Comparison of ENCODE assay signal across 27 cellular contexts in the genomic region with DNA sequence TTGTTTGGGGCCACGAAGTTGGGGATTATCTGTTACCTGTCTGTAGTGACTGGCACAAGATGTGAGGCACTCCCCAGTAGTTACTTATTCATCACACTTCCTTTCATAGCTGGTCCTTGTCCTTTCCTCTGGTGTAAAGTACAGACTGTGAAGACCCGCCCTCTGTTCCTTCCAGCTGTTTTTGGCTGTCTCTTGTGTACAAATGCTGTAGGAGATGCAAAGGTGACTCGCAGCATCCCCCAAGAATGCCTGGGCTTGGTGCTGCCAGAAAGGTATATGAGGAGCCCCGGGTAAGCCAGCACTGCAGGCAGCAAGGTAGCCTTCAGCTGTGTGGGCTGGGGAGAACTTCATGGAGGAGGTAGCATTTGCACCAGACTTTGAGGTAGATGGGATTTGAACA.
"Had no signal": no experiment of that assay in that cellular context is flagged by ENCODE, and none has a peak within 500 bp of the region (broad histone marks: within the 10 kb centered on the region; RNA-seq: fewer than 3 reads in every experiment).

No MANE protein-coding gene starts in this region.

- H3K36me3 ChIP-seq: esophagus squamous epithelium, pancreas, right lobe of liver, thoracic aorta, upper lobe of right lung, uterus had no signal

- H3K4me3 ChIP-seq: coronary artery, esophagus squamous epithelium, heart right ventricle, pancreas, right lobe of liver, thoracic aorta, tibial nerve, upper lobe of right lung, uterus had no signal

- DNase-seq: dermis blood vessel endothelial cell; effector memory CD4-positive, alpha-beta T cell; esophagus squamous epithelium; foreskin melanocyte; glutamatergic neuron; heart right ventricle; hippocampal formation; immature natural killer cell; mesenchymal stem cell; midbrain; naive thymus-derived CD4-positive, alpha-beta T cell; nephron progenitor cell; occipital lobe; small intestine; stimulated activated CD4-positive, alpha-beta T cell treated with anti-CD3 and anti-CD28 coated beads, Interleukin-15, amount 100 ng/mL, for 24 hours; stimulated activated CD4-positive, alpha-beta T cell treated with anti-CD3 and anti-CD28 coated beads, Interleukin-2, amount 100 ng/mL, for 48 hours; stimulated activated naive B cell treated with anti-CD40 and anti-IgM and Interleukin-4, amounts not matched to agents 10 μg/mL and 1 μg/mL and 100 μg/mL, for 72 hours; upper lobe of right lung; uterus had no signal

- H3K27ac ChIP-seq: coronary artery, esophagus squamous epithelium, heart right ventricle, pancreas, right lobe of liver, thoracic aorta, tibial nerve, upper lobe of right lung, uterus had no signal

- H3K27ac Mint-ChIP-seq: naive thymus-derived CD4-positive, alpha-beta T cell; nephron progenitor cell; progenitor cell of endocrine pancreas; stimulated activated naive B cell treated with anti-CD40 and anti-IgM and Interleukin-4, amounts not matched to agents 10 μg/mL and 1 μg/mL and 100 μg/mL, for 72 hours; stimulated activated naive CD8-positive, alpha-beta T cell treated with anti-CD3 and anti-CD28 coated beads, Interleukin-15, Interleukin-2, amounts not matched to agents 100 ng/mL and 50 ng/mL, for 24 hours had no signal

- H3K4me1 Mint-ChIP-seq: immature natural killer cell; naive thymus-derived CD4-positive, alpha-beta T cell; nephron progenitor cell; stimulated activated naive B cell treated with anti-CD40 and anti-IgM and Interleukin-4, amounts not matched to agents 10 μg/mL and 1 μg/mL and 100 μg/mL, for 72 hours had no signal

- H3K4me1 ChIP-seq: esophagus squamous epithelium, heart right ventricle, pancreas, tibial nerve, upper lobe of right lung, uterus had no signal

- H3K27me3 Mint-ChIP-seq: naive thymus-derived CD4-positive, alpha-beta T cell; stimulated activated naive B cell treated with anti-CD40 and anti-IgM and Interleukin-4, amounts not matched to agents 10 μg/mL and 1 μg/mL and 100 μg/mL, for 72 hours; stimulated activated naive CD8-positive, alpha-beta T cell treated with anti-CD3 and anti-CD28 coated beads, Interleukin-15, Interleukin-2, amounts not matched to agents 100 ng/mL and 50 ng/mL, for 24 hours had no signal

- H3K9me3 ChIP-seq: pancreas, right lobe of liver, thoracic aorta, upper lobe of right lung had no signal

- ATAC-seq: heart right ventricle; left lobe of liver; naive thymus-derived CD4-positive, alpha-beta T cell; pancreas; right lobe of liver; stimulated activated naive B cell treated with anti-CD40 and anti-IgM and Interleukin-4, amounts not matched to agents 10 μg/mL and 1 μg/mL and 100 μg/mL, for 72 hours; upper lobe of right lung had no signal

- H3K27me3 ChIP-seq: esophagus squamous epithelium, heart right ventricle, pancreas, right lobe of liver, tibial nerve, upper lobe of right lung, uterus had no signal

- H3K4me3 Mint-ChIP-seq: immature natural killer cell; naive thymus-derived CD4-positive, alpha-beta T cell; nephron progenitor cell; stimulated activated naive B cell treated with anti-CD40 and anti-IgM and Interleukin-4, amounts not matched to agents 10 μg/mL and 1 μg/mL and 100 μg/mL, for 72 hours; stimulated activated naive CD8-positive, alpha-beta T cell treated with anti-CD3 and anti-CD28 coated beads, Interleukin-15, Interleukin-2, amounts not matched to agents 100 ng/mL and 50 ng/mL, for 24 hours had no signal
